8 cellular contexts compared by ENCODE assay signal in genomic region chr4:107931775-107932321, GRCh38. TPM values are rescaled to one million over a fixed set of nuclear protein-coding genes. Genes with fewer than 3 reads are reported as not detected.
DNase-seq lines count a peak whose midpoint lies in the region; ATAC-seq, FAIRE-seq and TF ChIP-seq lines count a peak whose summit lies in the region.

No MANE protein-coding gene starts in this region.

- DNase-seq in GM12891 (ENCODE audit: insufficient read length, low spot score) (no peak), colonic mucosa (peak; percentile 18), suprapubic skin (ENCODE audit: low spot score in 2 of 2) (peak; percentile 70 to 75), ecto neural progenitor cell (ENCODE audit: low spot score) (no peak)

- ATAC-seq in HG02885 (IDR thresholded peaks at IDR 0.05; ENCODE audit: poor library complexity, unreplicated experiment) (peak; percentile 17), HG02970 (IDR thresholded peaks at IDR 0.05; ENCODE audit: low FRiP score, unreplicated experiment) (no peak)

- TF ChIP-seq POLR2A in GM12891 (IDR thresholded peaks at IDR 0.05; ENCODE audit: low read depth, low read length) (no peak), suprapubic skin (IDR thresholded peaks at IDR 0.05) (no peak)

- peak overlapping the region; percentile 61 to 82 for H3K9ac ChIP-seq in colonic mucosa (ENCODE audit: low read depth in 2 of 2, low read length in 2 of 2)

- peak overlapping the region; percentile 73 for H3K4me3 ChIP-seq in colonic mucosa
- H3K4me3 ChIP-seq in muscle layer of duodenum (ENCODE audit: low read depth in 1 of 2, low read length in 2 of 2): peak overlapping the region; percentile 90 to 93
- peak overlapping the region; percentile 80 for H3K4me3 ChIP-seq in suprapubic skin

- TF ChIP-seq CTCF in VCaP (conservative IDR thresholded peaks at IDR 0.05) (no peak), colonic mucosa (IDR thresholded peaks at IDR 0.05) (no peak), suprapubic skin (IDR thresholded peaks at IDR 0.05) (no peak)

- H3K9me3 ChIP-seq in colonic mucosa (no peaks in the 10 kb centered on the region), muscle layer of duodenum (ENCODE audit: control insufficient read depth in 1 of 2, low read length in 2 of 2) (no peaks in the 10 kb centered on the region), suprapubic skin (no peaks in the 10 kb centered on the region)

- intact Hi-C loops in colonic mucosa (cut with DNase I): loop anchor here (5.0 kb wide), 1 partner anchor 55 kb away; the partner anchor contains the start of gene HADH

- peak overlapping the region; percentile 79 for H3K27ac ChIP-seq in VCaP
- H3K27ac ChIP-seq in colonic mucosa: peak overlapping the region; percentile 39
- H3K27ac ChIP-seq in muscle layer of duodenum (ENCODE audit: low read length): no peak overlapping the region
- peak overlapping the region; percentile 68 for H3K27ac ChIP-seq in suprapubic skin

- FAIRE-seq in GM12891 (lab: Jason Lieb, UNC): peak; percentile 20

- no peaks in the 10 kb centered on the region for H3K36me3 ChIP-seq in colonic mucosa
- no peaks in the 10 kb centered on the region for H3K36me3 ChIP-seq in muscle layer of duodenum (ENCODE audit: control insufficient read depth in 1 of 2, insufficient read depth in 2 of 2, low read length in 2 of 2)
- H3K36me3 ChIP-seq in suprapubic skin: no peaks in the 10 kb centered on the region

- H3K4me1 ChIP-seq in colonic mucosa: no peaks in the 10 kb centered on the region
- H3K4me1 ChIP-seq in muscle layer of duodenum (ENCODE audit: control insufficient read depth in 1 of 2, insufficient read depth in 2 of 2, low read length in 2 of 2): peaks cover 0 to 13% of the 10 kb centered on the region in 2 donors
- H3K4me1 ChIP-seq in suprapubic skin: peaks cover 20% of the 10 kb centered on the region

- H3K27me3 ChIP-seq in colonic mucosa (no peaks in the 10 kb centered on the region), muscle layer of duodenum (ENCODE audit: low read depth, low read length) (no peaks in the 10 kb centered on the region), suprapubic skin (no peaks in the 10 kb centered on the region)

- 6% methylated on average over 7 of the region's 45 CpGs for WGBS in suprapubic skin

- no peak for TF ChIP-seq EP300 in suprapubic skin (IDR thresholded peaks at IDR 0.05)

TF ChIP-seq in GM12891, 5 proteins besides CTCF, POLR2A, EP300 and RAD21:
- TF ChIP-seq POLR2AphosphoS5 (IDR thresholded peaks at IDR 0.05; ENCODE audit: low read depth, low read length) (no peak), POU2F2 (IDR thresholded peaks at IDR 0.05; ENCODE audit: low read depth, low read length) (no peak), TAF1 (IDR thresholded peaks at IDR 0.05; ENCODE audit: low read depth, low read length) (no peak), SPI1 (IDR thresholded peaks at IDR 0.05; ENCODE audit: low read depth, low read length) (0 out of 2 replicates have a peak, but pooled peaks have one; percentile 3)

RNA-seq across cellular contexts. Expression of gene CYP2U1, which starts 0.5 kb away (rescaled TPM):
- polyA plus RNA-seq in GM12891 (2012; ENCODE audit: low read depth, missing spikeins): 0.77 TPM
- 1 to 10 TPM; 2.4 to 4.2 TPM for total RNA-seq in colonic mucosa
- 1 to 10 TPM; 3.3 to 8.7 (median 4.4) TPM for total RNA-seq in suprapubic skin

RNA-seq across cellular contexts. Expression of gene HADH, which starts 57.8 kb away (rescaled TPM):
- 34.6 TPM for polyA plus RNA-seq in GM12891 (2012; ENCODE audit: low read depth, missing spikeins)
- total RNA-seq in colonic mucosa: 100 to 1,000 TPM; 121 to 213 TPM
- total RNA-seq in suprapubic skin: 10 to 100 TPM; 37.0 to 51.1 (median 42.6) TPM

Comparison
In these comparisons a context has a peak if more than half of its experiments do, and no peak if none do; other contexts are left out.
1. DNase-seq: peak in colonic mucosa (single experiment) and suprapubic skin (2 of 2); none in GM12891 (single experiment) and ecto neural progenitor cell (single experiment).
2. Peak in every context shown above with its lines, with median percentiles within 50 percentile points of each other: H3K4me3 ChIP-seq.